In genomic region chrX:137198040-137198439, GRCh38 we compare ENCODE assay signal across 27 cellular contexts.
"Had no signal": no experiment of that assay in that cellular context is flagged by ENCODE, and none has a peak within 500 bp of the region (broad histone marks: within the 10 kb centered on the region; RNA-seq: fewer than 3 reads in every experiment).

No MANE protein-coding gene starts in this region.

- ATAC-seq: left colon; left lung; lower lobe of right lung; mucosa of descending colon; naive thymus-derived CD4-positive, alpha-beta T cell; natural killer cell treated with Interleukin-12 subunit alpha and Interleukin-12 subunit beta and Interleukin-15 and Interleukin-18, amount 100 ng/mL, for 72 hours; stimulated activated memory B cell treated with anti-CD40 and anti-IgM and Interleukin-4, amounts not matched to agents 10 μg/mL and 1 μg/mL and 100 μg/mL, for 72 hours; stimulated activated naive CD8-positive, alpha-beta T cell treated with anti-CD3 and anti-CD28 coated beads, Interleukin-15, amount 100 ng/mL, for 72 hours had no signal

- H3K4me1 ChIP-seq: left lung, lower lobe of right lung, right atrium auricular region, right lobe of liver, tibial nerve, uterus had no signal

- DNase-seq: hippocampal formation; kidney glomerular epithelial cell; left colon; left lung; lower lobe of right lung; mesendoderm; midbrain; mucosa of descending colon; naive thymus-derived CD4-positive, alpha-beta T cell; ovary; right lobe of liver; stimulated activated CD4-positive, alpha-beta T cell treated with anti-CD3 and anti-CD28 coated beads, Interleukin-1b, Interleukin-23, amount 100 ng/mL, for 48 hours; stimulated activated CD4-positive, alpha-beta T cell treated with anti-CD3 and anti-CD28 coated beads, Interleukin-2, amount 100 ng/mL, for 48 hours; stimulated activated CD4-positive, alpha-beta T cell treated with anti-CD3 and anti-CD28 coated beads, Interleukin-4, amount 100 ng/mL, for 4 hours; stimulated activated CD8-positive, alpha-beta memory T cell treated with anti-CD3 and anti-CD28 coated beads, Interleukin-4, amount 100 ng/mL, for 48 hours; stimulated activated naive CD4-positive, alpha-beta T cell treated with Interleukin-2 at 50 U/mL for 16 hours; stimulated activated naive CD8-positive, alpha-beta T cell treated with anti-CD3 and anti-CD28 coated beads, Interleukin-15, amount 100 ng/mL, for 72 hours; substantia nigra; uterus had no signal

- H3K36me3 ChIP-seq: left lung, lower lobe of right lung, ovary, right atrium auricular region, right lobe of liver, tibial nerve, uterus had no signal

- H3K4me3 Mint-ChIP-seq: naive thymus-derived CD4-positive, alpha-beta T cell; natural killer cell treated with Interleukin-12 subunit alpha and Interleukin-12 subunit beta and Interleukin-15 and Interleukin-18, amount 100 ng/mL, for 72 hours; stimulated activated memory B cell treated with anti-CD40 and anti-IgM and Interleukin-4, amounts not matched to agents 10 μg/mL and 1 μg/mL and 100 μg/mL, for 72 hours; stimulated activated naive CD8-positive, alpha-beta T cell treated with anti-CD3 and anti-CD28 coated beads, Interleukin-15, amount 100 ng/mL, for 72 hours; type B pancreatic cell had no signal

- FAIRE-seq: keratinocyte had no signal

- H3K4me1 Mint-ChIP-seq: stimulated activated memory B cell treated with anti-CD40 and anti-IgM and Interleukin-4, amounts not matched to agents 10 μg/mL and 1 μg/mL and 100 μg/mL, for 72 hours; stimulated activated naive CD8-positive, alpha-beta T cell treated with anti-CD3 and anti-CD28 coated beads, Interleukin-15, amount 100 ng/mL, for 72 hours had no signal

- H3K27me3 ChIP-seq: left lung, ovary, right atrium auricular region, right lobe of liver had no signal

- H3K4me3 ChIP-seq: left lung, lower lobe of right lung, mucosa of descending colon, ovary, right atrium auricular region, right lobe of liver, smooth muscle cell, tibial nerve, uterus had no signal

- H3K9me3 ChIP-seq: left lung, lower lobe of right lung, mucosa of descending colon, ovary, right atrium auricular region, right lobe of liver, tibial nerve, uterus had no signal

- H3K27me3 Mint-ChIP-seq: progenitor cell of endocrine pancreas; stimulated activated memory B cell treated with anti-CD40 and anti-IgM and Interleukin-4, amounts not matched to agents 10 μg/mL and 1 μg/mL and 100 μg/mL, for 72 hours; stimulated activated naive CD8-positive, alpha-beta T cell treated with anti-CD3 and anti-CD28 coated beads, Interleukin-15, amount 100 ng/mL, for 72 hours had no signal

- H3K36me3 Mint-ChIP-seq: naive thymus-derived CD4-positive, alpha-beta T cell; natural killer cell treated with Interleukin-12 subunit alpha and Interleukin-12 subunit beta and Interleukin-15 and Interleukin-18, amount 100 ng/mL, for 72 hours; stimulated activated memory B cell treated with anti-CD40 and anti-IgM and Interleukin-4, amounts not matched to agents 10 μg/mL and 1 μg/mL and 100 μg/mL, for 72 hours; type B pancreatic cell had no signal

- H3K27ac Mint-ChIP-seq: naive thymus-derived CD4-positive, alpha-beta T cell; natural killer cell treated with Interleukin-12 subunit alpha and Interleukin-12 subunit beta and Interleukin-15 and Interleukin-18, amount 100 ng/mL, for 72 hours; progenitor cell of endocrine pancreas; stimulated activated memory B cell treated with anti-CD40 and anti-IgM and Interleukin-4, amounts not matched to agents 10 μg/mL and 1 μg/mL and 100 μg/mL, for 72 hours; type B pancreatic cell had no signal

- H3K4me2 ChIP-seq: smooth muscle cell had no signal

- H3K27ac ChIP-seq: left lung, lower lobe of right lung, ovary, right atrium auricular region, right lobe of liver, tibial nerve, uterus had no signal

- H3K9me3 Mint-ChIP-seq: natural killer cell treated with Interleukin-12 subunit alpha and Interleukin-12 subunit beta and Interleukin-15 and Interleukin-18, amount 100 ng/mL, for 72 hours; stimulated activated memory B cell treated with anti-CD40 and anti-IgM and Interleukin-4, amounts not matched to agents 10 μg/mL and 1 μg/mL and 100 μg/mL, for 72 hours; stimulated activated naive CD8-positive, alpha-beta T cell treated with anti-CD3 and anti-CD28 coated beads, Interleukin-15, amount 100 ng/mL, for 72 hours; type B pancreatic cell had no signal
